In the genomic region with DNA sequence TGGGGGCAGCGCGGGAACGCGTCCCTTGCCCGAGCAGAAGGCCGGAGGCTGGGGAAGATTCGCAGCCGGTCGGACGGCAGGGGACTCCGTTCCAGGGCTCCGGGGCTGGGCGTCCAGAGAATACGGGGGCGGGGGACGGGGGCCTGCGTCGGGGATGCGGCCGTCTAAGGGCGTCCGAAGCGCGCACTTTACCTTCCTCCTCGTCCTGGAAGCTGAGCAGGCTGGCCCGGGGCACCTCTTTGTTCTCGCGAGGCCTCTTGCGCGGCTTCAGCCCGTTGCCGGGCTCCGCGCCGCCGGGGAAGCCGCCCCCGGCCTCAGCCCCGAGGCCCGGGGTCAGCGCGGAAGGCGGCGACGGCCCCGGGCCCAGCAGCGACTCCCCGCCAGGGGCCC, we compare ENCODE assay signal across 8 cellular contexts. TPM values are rescaled to one million over a fixed set of nuclear protein-coding genes. Genes with fewer than 3 reads are reported as not detected.
DNase-seq lines count a peak whose midpoint lies in the region; ATAC-seq and TF ChIP-seq lines count a peak whose summit lies in the region.

No MANE protein-coding gene starts in this region.

- no peaks in the 10 kb centered on the region for H3K9me3 ChIP-seq in neural progenitor cell (ENCODE audit: low read depth)

- peaks cover 21% of the 10 kb centered on the region for H3K4me1 ChIP-seq in neural progenitor cell

- H3K36me3 Mint-ChIP-seq in activated T-cell treated with anti-CD3 and anti-CD28 coated beads, Interleukin-2, amount 50 U/mL, for 72 hours (ENCODE audit: insufficient read depth in 2 of 2) = peaks cover 24 to 35% of the 10 kb centered on the region in 2 donors
- H3K36me3 Mint-ChIP-seq in neural progenitor cell = peaks cover 25% of the 10 kb centered on the region

- H3K9me3 Mint-ChIP-seq in activated T-cell treated with anti-CD3 and anti-CD28 coated beads, Interleukin-2, amount 50 U/mL, for 72 hours = peaks cover 2 to 6% of the 10 kb centered on the region in 2 donors
- H3K9me3 Mint-ChIP-seq in neural progenitor cell = no peaks in the 10 kb centered on the region

- H2AFZ ChIP-seq in neural progenitor cell (replicated peaks) = peak overlapping the region; percentile 89

- H3K79me2 ChIP-seq in neural progenitor cell (ENCODE audit: low read depth) = peaks cover 64% of the 10 kb centered on the region

- H3K4me3 ChIP-seq in fibroblast of the aortic adventitia (ENCODE audit: low read depth, low read length) = peak overlapping the region; percentile 98
- peak overlapping the region; percentile 94 for H3K4me3 ChIP-seq in neural progenitor cell

- peaks cover 5% of the 10 kb centered on the region for H3F3A ChIP-seq in neural progenitor cell (ENCODE audit: low read depth)

- peaks cover 49% of the 10 kb centered on the region for H4K20me1 ChIP-seq in neural progenitor cell (ENCODE audit: low read depth)

- peak overlapping the region; percentile 95 for H3K27ac ChIP-seq in neural progenitor cell

- peaks cover 59% of the 10 kb centered on the region for H3K4me1 Mint-ChIP-seq in activated T-cell treated with anti-CD3 and anti-CD28 coated beads, Interleukin-2, amount 50 U/mL, for 72 hours (ENCODE audit: low read depth)
- peaks cover 40% of the 10 kb centered on the region for H3K4me1 Mint-ChIP-seq in neural progenitor cell

- H3K36me3 ChIP-seq in neural progenitor cell = peaks cover 17% of the 10 kb centered on the region

- peak overlapping the region; percentile 95 for H3K27ac Mint-ChIP-seq in activated T-cell treated with anti-CD3 and anti-CD28 coated beads, Interleukin-2, amount 50 U/mL, for 72 hours
- H3K27ac Mint-ChIP-seq in neural progenitor cell = peak overlapping the region; percentile 98

- peak overlapping the region; percentile 96 to 99 for H3K4me3 Mint-ChIP-seq in activated T-cell treated with anti-CD3 and anti-CD28 coated beads, Interleukin-2, amount 50 U/mL, for 72 hours
- peak overlapping the region; percentile 100 for H3K4me3 Mint-ChIP-seq in neural progenitor cell

- peak overlapping the region; percentile 93 for H3K9ac ChIP-seq in neural progenitor cell

- TF ChIP-seq CTCF in fibroblast of the aortic adventitia (IDR thresholded peaks at IDR 0.05; ENCODE audit: insufficient read depth, low read length) (no peak), neural progenitor cell (IDR thresholded peaks at IDR 0.05) (no peak)

- no peaks in the 10 kb centered on the region for H3K27me3 Mint-ChIP-seq in activated T-cell treated with anti-CD3 and anti-CD28 coated beads, Interleukin-2, amount 50 U/mL, for 72 hours (ENCODE audit: low read depth)
- H3K27me3 Mint-ChIP-seq in neural progenitor cell (ENCODE audit: insufficient read depth, low read depth) = peaks cover 10% of the 10 kb centered on the region

- H3K4me2 ChIP-seq in neural progenitor cell = peak overlapping the region; percentile 98

- peak; percentile 9 for ATAC-seq in GM18499 (IDR thresholded peaks at IDR 0.05; ENCODE audit: insufficient read depth, unreplicated experiment)
- peak; percentile 39 for ATAC-seq in HG02884 (IDR thresholded peaks at IDR 0.05; ENCODE audit: unreplicated experiment)
- peak; percentile 52 for ATAC-seq in activated T-cell treated with anti-CD3 and anti-CD28 coated beads, Interleukin-2, amount 50 U/mL, for 72 hours (replicated peaks in 1 of 2)

- no peaks in the 10 kb centered on the region for H3K27me3 ChIP-seq in neural progenitor cell

- DNase-seq in AG08395 (ENCODE audit: low spot score) (peak; percentile 53), NCI-H69 (lab: John Stamatoyannopoulos, UW) (peak; percentile 78), fibroblast of the aortic adventitia (ENCODE audit: low read depth) (peak; percentile 58), neural progenitor cell (ENCODE audit: low spot score) (peak; percentile 84), DMS153 (lab: John Stamatoyannopoulos, UW) (no peak)
- DNase-seq in activated T-cell treated with anti-CD3 and anti-CD28 coated beads, Interleukin-2, amount 50 U/mL, for 72 hours = peak; percentile 66 to 74

RNA-seq across cellular contexts. Expression of gene PAXBP1, which starts 0.4 kb away (rescaled TPM):
- 10 to 100 TPM; 57.5 to 65.0 TPM for total RNA-seq in activated T-cell treated with anti-CD3 and anti-CD28 coated beads, Interleukin-2, amount 50 U/mL, for 72 hours
- total RNA-seq in fibroblast of the aortic adventitia (ENCODE audit: low replicate concordance) (38.5 and 59.3 TPM in 2 replicates), neural progenitor cell (ENCODE audit: low replicate concordance) (121 and 193 TPM in 2 replicates)

RNA-seq across cellular contexts. Expression of gene SYNJ1, which starts 43.3 kb away (rescaled TPM):
- 10 to 100 TPM; 17.3 to 17.9 TPM for total RNA-seq in activated T-cell treated with anti-CD3 and anti-CD28 coated beads, Interleukin-2, amount 50 U/mL, for 72 hours
- total RNA-seq in fibroblast of the aortic adventitia (ENCODE audit: low replicate concordance) = 9.6 and 11.4 TPM in 2 replicates
- 2.0 and 4.1 TPM in 2 replicates for total RNA-seq in neural progenitor cell (ENCODE audit: low replicate concordance)
